Comparison of ENCODE assay signal across 15 cellular contexts in genomic region chr12:62859203-62859799, GRCh38.
DNase-seq lines count a peak whose midpoint lies in the region; ATAC-seq, FAIRE-seq and TF ChIP-seq lines count a peak whose summit lies in the region.
"Had no signal": no experiment of that assay in that cellular context is flagged by ENCODE, and none has a peak within 500 bp of the region (broad histone marks: within the 10 kb centered on the region; RNA-seq: fewer than 3 reads in every experiment).

No MANE protein-coding gene starts in this region.

- H3K27me3 ChIP-seq in Karpas-422 (ENCODE audit: low read length) (no peaks in the 10 kb centered on the region), neutrophil (no peaks in the 10 kb centered on the region)

- no peaks in the 10 kb centered on the region for H3K27me3 Mint-ChIP-seq in WTC11 (ENCODE audit: low read depth)

- H3K9me3 ChIP-seq in Karpas-422 (ENCODE audit: low read length) (no peaks in the 10 kb centered on the region), neutrophil (no peaks in the 10 kb centered on the region)

- H4K20me1 ChIP-seq in Karpas-422 (ENCODE audit: insufficient read depth, low read depth, low read length) = no peaks in the 10 kb centered on the region

- no peaks in the 10 kb centered on the region for H3K9me2 ChIP-seq in Karpas-422 (replicated peaks; ENCODE audit: insufficient read depth, low read length)

- no peak for TF ChIP-seq CTCF in WTC11 (IDR thresholded peaks at IDR 0.05)
- TF ChIP-seq CTCF in neutrophil (IDR thresholded peaks at IDR 0.05) = no peak

- H3K27ac ChIP-seq in Karpas-422 (ENCODE audit: low read length) (peak overlapping the region; percentile 46), neutrophil (peak overlapping the region; percentile 23)
- H3K27ac ChIP-seq: VCaP had no signal

- ATAC-seq in WTC11 (0 out of 2 replicates have a peak, but pooled peaks have one; percentile 33), GM21717 (IDR thresholded peaks at IDR 0.05; ENCODE audit: unreplicated experiment) (no peak), HG02759 (IDR thresholded peaks at IDR 0.05; ENCODE audit: unreplicated experiment) (no peak)
- ATAC-seq: activated CD8-positive, alpha-beta T cell treated with anti-CD3 and anti-CD28 coated beads, Interleukin-2, amount 10 ng/mL, durations not matched to agents 7 days and 5 days; naive thymus-derived CD4-positive, alpha-beta T cell had no signal

- H3K4me3 Mint-ChIP-seq in WTC11 = no peak overlapping the region
- H3K4me3 Mint-ChIP-seq: activated CD8-positive, alpha-beta T cell treated with anti-CD3 and anti-CD28 coated beads, Interleukin-2, amount 10 ng/mL, durations not matched to agents 7 days and 5 days; activated T-helper 1 cell treated with anti-CD3 and anti-CD28 coated beads, Interleukin-12 subunit alpha, Interleukin-12 subunit beta, Interleukin-2, Interleukin-4 antibody, amounts not matched to agents 30 ng/mL and 10 ng/mL and 1 ng/mL, durations not matched to agents 14 hours and 24 hours and 36 hours; naive thymus-derived CD4-positive, alpha-beta T cell had no signal

- no peaks in the 10 kb centered on the region for H3K79me2 ChIP-seq in Karpas-422 (ENCODE audit: low read length)

- H3K27ac Mint-ChIP-seq in WTC11 = peak overlapping the region; percentile 25; the same call in 1 of the 2 replicates
- H3K27ac Mint-ChIP-seq: activated CD8-positive, alpha-beta T cell treated with anti-CD3 and anti-CD28 coated beads, Interleukin-2, amount 10 ng/mL, durations not matched to agents 7 days and 5 days; activated T-helper 1 cell treated with anti-CD3 and anti-CD28 coated beads, Interleukin-12 subunit alpha, Interleukin-12 subunit beta, Interleukin-2, Interleukin-4 antibody, amounts not matched to agents 30 ng/mL and 10 ng/mL and 1 ng/mL, durations not matched to agents 14 hours and 24 hours and 36 hours; naive thymus-derived CD4-positive, alpha-beta T cell had no signal

- CTCF ChIA-PET in WTC11 (lab: Charles Lee) = interaction anchor here (0.6 to 2.1 kb wide), 2 partner anchors 127 to 209 kb away, joined by 3 to 7 read pairs; no protein-coding TSS in a partner anchor

- POLR2A ChIA-PET in WTC11 (lab: Charles Lee) = no interaction called here

- H3K4me3 ChIP-seq in Karpas-422 (ENCODE audit: low read length) = peak overlapping the region; percentile 37
- no peak overlapping the region for H3K4me3 ChIP-seq in neutrophil (ENCODE audit: low read depth in 1 of 2, low read length in 1 of 2)

- no peak overlapping the region for H3K9ac ChIP-seq in Karpas-422 (ENCODE audit: low read length)

- no peaks in the 10 kb centered on the region for H3K36me3 Mint-ChIP-seq in WTC11
- H3K36me3 Mint-ChIP-seq: naive thymus-derived CD4-positive, alpha-beta T cell had no signal

- peak overlapping the region; percentile 51 for H3K4me2 ChIP-seq in Karpas-422 (ENCODE audit: low read depth, low read length, poor library complexity, severe bottlenecking)

- no peaks in the 10 kb centered on the region for H3K9me3 Mint-ChIP-seq in WTC11
- H3K9me3 Mint-ChIP-seq: activated T-helper 1 cell treated with anti-CD3 and anti-CD28 coated beads, Interleukin-12 subunit alpha, Interleukin-12 subunit beta, Interleukin-2, Interleukin-4 antibody, amounts not matched to agents 30 ng/mL and 10 ng/mL and 1 ng/mL, durations not matched to agents 14 hours and 24 hours and 36 hours; naive thymus-derived CD4-positive, alpha-beta T cell had no signal

- H2AFZ ChIP-seq in Karpas-422 (ENCODE audit: low read length) = peak overlapping the region; percentile 28; the same call in 1 of the 2 replicates

- peaks cover 38% of the 10 kb centered on the region for H3K4me1 ChIP-seq in Karpas-422 (ENCODE audit: low read length)
- peaks cover 0 to 10% of the 10 kb centered on the region in 2 experiments for H3K4me1 ChIP-seq in neutrophil (ENCODE audit: control insufficient read depth in 1 of 2, insufficient read depth in 1 of 2, low read depth in 1 of 2, low read length in 1 of 2)

- DNase-seq in Karpas-422 = peak; percentile 61
- DNase-seq in WTC11 (ENCODE audit: low spot score) = no peak
- DNase-seq in NCI-H187 (lab: John Stamatoyannopoulos, UW) = no peak
- no peak for DNase-seq in stimulated activated CD4-positive, alpha-beta T cell treated with anti-CD3 and anti-CD28 coated beads, Interleukin-15, amount 100 ng/mL, for 24 hours
- DNase-seq: activated CD8-positive, alpha-beta T cell treated with anti-CD3 and anti-CD28 coated beads, Interleukin-2, amount 10 ng/mL, durations not matched to agents 7 days and 5 days; DMS53; foreskin melanocyte; naive thymus-derived CD4-positive, alpha-beta T cell; NCI-H2081 treated with DMSO at 0.1 percent for 48 hours had no signal

- peak; percentile 8 for FAIRE-seq in G401.6 (lab: Jason Lieb, UNC)

- peaks cover 49% of the 10 kb centered on the region for H3K4me1 Mint-ChIP-seq in WTC11
- H3K4me1 Mint-ChIP-seq: naive thymus-derived CD4-positive, alpha-beta T cell had no signal

- no peaks in the 10 kb centered on the region for H3K36me3 ChIP-seq in Karpas-422 (ENCODE audit: insufficient read depth, low read length)
- no peaks in the 10 kb centered on the region for H3K36me3 ChIP-seq in neutrophil

TF ChIP-seq in WTC11, 78 proteins besides CTCF, POLR2A, EP300 and RAD21:
- TF ChIP-seq NR1H2 (CRISPR knock-in tag; IDR thresholded peaks at IDR 0.05) = no peak
- no peak for TF ChIP-seq SP1 (CRISPR knock-in tag; conservative IDR thresholded peaks at IDR 0.05)
- no peak for TF ChIP-seq STAT6 (CRISPR knock-in tag; conservative IDR thresholded peaks at IDR 0.05; ENCODE audit: low read depth)
- no peak for TF ChIP-seq ARID4B (CRISPR knock-in tag; IDR thresholded peaks at IDR 0.05; ENCODE audit: borderline replicate concordance)
